24 cellular contexts compared by ENCODE assay signal in the genomic region with DNA sequence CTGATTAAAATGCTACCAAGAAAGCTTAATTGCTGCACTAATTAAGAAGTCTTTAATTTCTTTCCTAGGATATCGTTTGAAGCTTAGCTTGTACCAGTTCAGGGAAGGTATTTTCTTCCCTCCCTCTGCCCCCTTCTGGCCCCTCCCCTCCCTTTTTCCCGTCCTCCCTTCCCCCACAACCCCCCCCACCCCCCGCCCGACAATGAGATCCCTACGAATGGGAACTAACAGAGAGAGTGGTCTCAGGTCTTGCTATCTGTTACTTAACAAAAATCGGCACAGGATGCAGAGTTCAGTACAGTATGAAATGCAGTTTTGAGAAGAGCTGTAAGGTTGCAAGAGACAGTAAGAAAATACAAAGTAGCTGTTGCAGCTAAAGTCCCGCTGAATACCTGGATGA. TPM values are rescaled to one million over a fixed set of nuclear protein-coding genes. Genes with fewer than 3 reads are reported as not detected.
DNase-seq lines count a peak whose midpoint lies in the region; TF ChIP-seq lines count a peak whose summit lies in the region.
"Had no signal": no experiment of that assay in that cellular context is flagged by ENCODE, and none has a peak within 500 bp of the region (broad histone marks: within the 10 kb centered on the region; RNA-seq: fewer than 3 reads in every experiment).

No MANE protein-coding gene starts in this region.

- H3K27me3 Mint-ChIP-seq in brain, result peaks cover 30% of the 10 kb centered on the region
- H3K27me3 Mint-ChIP-seq in T-helper 2 cell treated with Interferon-gamma antibody and Interleukin-4, amounts not matched to agents 5 μg/mL and 100 μg/mL, for 36 hours (ENCODE audit: low read depth), result peaks cover 55% of the 10 kb centered on the region

- H3K36me3 ChIP-seq in ES-I3 (ENCODE audit: insufficient read depth, low read length) (no peaks in the 10 kb centered on the region), HUES6 (ENCODE audit: control insufficient read depth, insufficient read depth, low read length) (no peaks in the 10 kb centered on the region)
- H3K36me3 ChIP-seq: BLaER1 treated with 17β-estradiol and CSF1 and Interleukin-3, amounts not matched to agents 10 nM and 100 nM; left lung; sigmoid colon; stomach; tibial artery had no signal

- no peaks in the 10 kb centered on the region for H3K9me3 ChIP-seq in ES-I3 (ENCODE audit: control insufficient read depth, insufficient read depth, low read length)
- H3K9me3 ChIP-seq in HUES6 (ENCODE audit: control insufficient read depth, insufficient read depth, low read depth, low read length), result no peaks in the 10 kb centered on the region
- H3K9me3 ChIP-seq: left lung, sigmoid colon, stomach, tibial artery had no signal

- peaks cover 52% of the 10 kb centered on the region for H3K27me3 ChIP-seq in HUES6 (ENCODE audit: control insufficient read depth, insufficient read depth, low read length)

- peak overlapping the region; percentile 18 to 80 (median 56) for H3K27ac Mint-ChIP-seq in brain
- no peak overlapping the region for H3K27ac Mint-ChIP-seq in T-helper 2 cell treated with Interferon-gamma antibody and Interleukin-4, amounts not matched to agents 5 μg/mL and 100 μg/mL, for 36 hours
- H3K27ac Mint-ChIP-seq: activated CD8-positive, alpha-beta T cell treated with anti-CD3 and anti-CD28 coated beads for 36 hours; activated naive CD8-positive, alpha-beta T cell treated with anti-CD3 and anti-CD28 coated beads, Interleukin-2, amount 10 ng/mL, durations not matched to agents 7 days and 5 days; immature natural killer cell; natural killer cell; T-cell had no signal

- peaks cover 13% of the 10 kb centered on the region; the same call in 1 of the 2 replicates for H3K4me1 ChIP-seq in ES-I3 (ENCODE audit: insufficient read depth, low read length)
- H3K4me1 ChIP-seq in HUES6 (ENCODE audit: control insufficient read depth, insufficient read depth, low read length), result peaks cover 18% of the 10 kb centered on the region

- DNase-seq in left kidney (ENCODE audit: low read depth, low spot score) (peak; percentile 57), NCI-H1694 treated with DMSO at 0.1 percent for 48 hours (lab: John Stamatoyannopoulos, UW) (no peak), NCI-H446 treated with DMSO at 0.1 percent for 48 hours (lab: John Stamatoyannopoulos, UW) (no peak), GM03348 (ENCODE audit: low spot score) (no peak)
- no peak for DNase-seq in T-helper 2 cell treated with Interferon-gamma antibody and Interleukin-4, amounts not matched to agents 5 μg/mL and 100 μg/mL, for 36 hours (ENCODE audit: low spot score)
- DNase-seq: activated CD4-positive, CD25-positive, alpha-beta regulatory T cell treated with anti-CD3 and anti-CD28 coated beads, Interleukin-2, amount 50 U/mL, for 72 hours; activated CD8-positive, alpha-beta T cell treated with anti-CD3 and anti-CD28 coated beads for 36 hours; activated effector memory CD4-positive, alpha-beta T cell treated with anti-CD3 and anti-CD28 coated beads, Interleukin-2, amount 50 U/mL, for 16 hours; activated naive CD8-positive, alpha-beta T cell treated with anti-CD3 and anti-CD28 coated beads, Interleukin-2, amount 10 ng/mL, durations not matched to agents 7 days and 5 days; immature natural killer cell; IMR-90; left lung; natural killer cell; NCI-H1930; NCI-H510A; sigmoid colon; stomach; T-cell; tibial artery had no signal

- peak overlapping the region; percentile 35; the same call in 1 of the 2 replicates for H3K9ac ChIP-seq in ES-I3 (ENCODE audit: low read depth, low read length)
- H3K9ac ChIP-seq in HUES6 (ENCODE audit: low read length), result no peak overlapping the region
- H3K9ac ChIP-seq: BLaER1 treated with 17β-estradiol and CSF1 and Interleukin-3, amounts not matched to agents 10 nM and 100 nM had no signal

- H3K27ac ChIP-seq in HUES6 (ENCODE audit: low read depth, low read length), result no peak overlapping the region
- H3K27ac ChIP-seq: BLaER1 treated with 17β-estradiol and CSF1 and Interleukin-3, amounts not matched to agents 10 nM and 100 nM; left lung; sigmoid colon; stomach; tibial artery had no signal

- peak overlapping the region; percentile 31 for H3K4me3 ChIP-seq in HUES6 (ENCODE audit: low read depth, low read length)
- H3K4me3 ChIP-seq: BLaER1 treated with 17β-estradiol and CSF1 and Interleukin-3, amounts not matched to agents 10 nM and 100 nM; left lung; sigmoid colon; stomach; tibial artery had no signal

- H3K4me3 Mint-ChIP-seq in brain, result peak overlapping the region; percentile 76 to 99 (median 93)
- no peak overlapping the region for H3K4me3 Mint-ChIP-seq in T-helper 2 cell treated with Interferon-gamma antibody and Interleukin-4, amounts not matched to agents 5 μg/mL and 100 μg/mL, for 36 hours
- H3K4me3 Mint-ChIP-seq: activated CD8-positive, alpha-beta T cell treated with anti-CD3 and anti-CD28 coated beads for 36 hours; activated naive CD8-positive, alpha-beta T cell treated with anti-CD3 and anti-CD28 coated beads, Interleukin-2, amount 10 ng/mL, durations not matched to agents 7 days and 5 days; central memory CD8-positive, alpha-beta T cell; immature natural killer cell; natural killer cell; T-cell had no signal

- TF ChIP-seq CTCF in brain (conservative IDR thresholded peaks at IDR 0.05), result no peak

- H3K4me1 Mint-ChIP-seq in brain, result peaks cover 66% of the 10 kb centered on the region
- H3K4me1 Mint-ChIP-seq in T-helper 2 cell treated with Interferon-gamma antibody and Interleukin-4, amounts not matched to agents 5 μg/mL and 100 μg/mL, for 36 hours (ENCODE audit: low read depth), result peaks cover 5% of the 10 kb centered on the region
- H3K4me1 Mint-ChIP-seq: central memory CD8-positive, alpha-beta T cell had no signal

- H3K36me3 Mint-ChIP-seq in brain, result no peaks in the 10 kb centered on the region
- H3K36me3 Mint-ChIP-seq in T-helper 2 cell treated with Interferon-gamma antibody and Interleukin-4, amounts not matched to agents 5 μg/mL and 100 μg/mL, for 36 hours (ENCODE audit: low read depth), result no peaks in the 10 kb centered on the region
- H3K36me3 Mint-ChIP-seq: natural killer cell, T-cell had no signal

- H3K9me3 Mint-ChIP-seq in brain, result peaks cover 0 to under 1% (median 0%) of the 10 kb centered on the region in 5 experiments
- no peaks in the 10 kb centered on the region for H3K9me3 Mint-ChIP-seq in T-helper 2 cell treated with Interferon-gamma antibody and Interleukin-4, amounts not matched to agents 5 μg/mL and 100 μg/mL, for 36 hours
- H3K9me3 Mint-ChIP-seq: activated CD8-positive, alpha-beta T cell treated with anti-CD3 and anti-CD28 coated beads for 36 hours; activated naive CD8-positive, alpha-beta T cell treated with anti-CD3 and anti-CD28 coated beads, Interleukin-2, amount 10 ng/mL, durations not matched to agents 7 days and 5 days; natural killer cell; T-cell had no signal

RNA-seq across cellular contexts. Expression of a gene that starts 3.0 kb away (rescaled TPM):
- polyA plus RNA-seq in brain (ENCODE audit: insufficient read depth, low read depth, low replicate concordance), result 7.6 TPM
- polyA plus RNA-seq: IMR-90 had no signal
